In the genomic region with DNA sequence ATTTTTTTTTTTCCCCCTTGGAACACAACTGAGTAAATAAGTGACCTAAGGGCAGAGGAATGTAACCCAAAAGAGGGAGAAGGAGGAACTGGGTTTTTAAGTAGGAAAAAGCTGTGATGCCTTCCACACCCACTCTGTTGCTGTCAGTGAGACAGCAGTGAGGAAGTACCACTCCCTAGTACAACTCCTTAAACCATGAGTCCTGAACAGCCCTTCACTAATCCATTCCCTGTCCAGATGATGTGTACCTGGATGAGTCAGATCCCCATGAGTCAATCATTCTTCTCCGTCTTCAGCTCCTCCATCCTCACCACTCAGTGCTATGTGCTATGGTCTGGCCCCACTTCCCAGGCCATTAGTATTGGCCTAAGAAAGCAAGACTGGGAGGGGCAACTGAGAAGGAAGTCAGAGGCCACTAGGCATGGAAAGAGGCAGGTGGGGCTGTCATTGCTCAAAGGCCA, we compare ENCODE assay signal across 19 cellular contexts. TPM values are rescaled to one million over a fixed set of nuclear protein-coding genes. Genes with fewer than 3 reads are reported as not detected.
DNase-seq lines count a peak whose midpoint lies in the region; ATAC-seq and TF ChIP-seq lines count a peak whose summit lies in the region.
"Had no signal": no experiment of that assay in that cellular context is flagged by ENCODE, and none has a peak within 500 bp of the region (broad histone marks: within the 10 kb centered on the region; RNA-seq: fewer than 3 reads in every experiment).

No MANE protein-coding gene starts in this region.

- TF ChIP-seq CTCF in heart left ventricle (IDR thresholded peaks at IDR 0.05) (no peak), type B pancreatic cell (conservative IDR thresholded peaks at IDR 0.05) (no peak), chondrocyte (IDR thresholded peaks at IDR 0.05) (no peak)

- no peaks in the 10 kb centered on the region for H3K27me3 ChIP-seq in heart left ventricle
- H3K27me3 ChIP-seq: gastroesophageal sphincter, right lobe of liver had no signal

- H3K4me1 Mint-ChIP-seq in type B pancreatic cell (ENCODE audit: unreplicated experiment), result no peaks in the 10 kb centered on the region
- no peaks in the 10 kb centered on the region for H3K4me1 Mint-ChIP-seq in chondrocyte (ENCODE audit: low read depth)

- ATAC-seq in heart left ventricle, result peak in 3 of 4 donors; percentile 52 to 72 (median 60)
- no peak for ATAC-seq in Right ventricle myocardium inferior
- no peak for ATAC-seq in GM21423 (IDR thresholded peaks at IDR 0.05; ENCODE audit: unreplicated experiment)
- ATAC-seq: gastroesophageal sphincter; natural killer cell treated with Interleukin-12 subunit alpha and Interleukin-12 subunit beta and Interleukin-15 and Interleukin-18, amount 100 ng/mL, for 72 hours; Panc1 had no signal

- no peaks in the 10 kb centered on the region for H3K36me3 ChIP-seq in heart left ventricle
- H3K36me3 ChIP-seq: gastroesophageal sphincter, right lobe of liver had no signal

- no peak overlapping the region for H3K27ac ChIP-seq in heart left ventricle
- H3K27ac ChIP-seq: gastroesophageal sphincter, right lobe of liver had no signal

- no peak for TF ChIP-seq POLR2A in heart left ventricle (IDR thresholded peaks at IDR 0.05)

- H3K4me3 Mint-ChIP-seq in type B pancreatic cell (no peak overlapping the region), chondrocyte (ENCODE audit: unreplicated experiment) (no peak overlapping the region)
- H3K4me3 Mint-ChIP-seq: natural killer cell treated with Interleukin-12 subunit alpha and Interleukin-12 subunit beta and Interleukin-15 and Interleukin-18, amount 100 ng/mL, for 72 hours had no signal

- whole genome bisulfite sequencing in heart left ventricle, 4 donors, result 58 to 75% (median 66%) methylated on average over 1 of the region's 1 CpG

- intact Hi-C loops in heart left ventricle (cut with DNase I), result loop anchor here in 5 of 10 donors (5.0 to 10.0 kb wide), 3 partner anchors 37 to 319 kb away; partner anchors contain the start of gene CEACAM8 (in 4 of the 5)
- intact Hi-C loops in Right ventricle myocardium inferior (cut with DNase I), result no loop called here

- DNase-seq in heart left ventricle (no peak), Right ventricle myocardium inferior (ENCODE audit: missing footprints) (no peak), SW480 (ENCODE audit: low spot score) (peak; percentile 89), kidney glomerular epithelial cell (lab: John Stamatoyannopoulos, UW) (peak; percentile 40), type B pancreatic cell (ENCODE audit: extremely low spot score, unreplicated experiment) (no peak), chondrocyte (ENCODE audit: low spot score) (no peak)
- DNase-seq in stimulated activated naive CD4-positive, alpha-beta T cell treated with Interleukin-2 at 50 U/mL for 16 hours (lab: John Stamatoyannopoulos, UW), result no peak
- DNase-seq: activated naive CD4-positive, alpha-beta T cell treated with anti-CD3 and anti-CD28 coated beads, Interleukin-2, amount 50 U/mL, for 16 hours; H7; KBM-7; NCI-H1417 treated with DMSO at 0.1 percent for 48 hours; NCI-H526 treated with DMSO at 0.1 percent for 48 hours; right lobe of liver; stimulated activated CD4-positive, alpha-beta T cell treated with anti-CD3 and anti-CD28 coated beads, Interleukin-4, amount 100 ng/mL, for 1 hour had no signal

- no peak overlapping the region for H3K4me3 ChIP-seq in heart left ventricle
- H3K4me3 ChIP-seq: gastroesophageal sphincter, right lobe of liver had no signal

- H3K9me3 Mint-ChIP-seq in type B pancreatic cell, result no peaks in the 10 kb centered on the region
- H3K9me3 Mint-ChIP-seq in chondrocyte (ENCODE audit: low read depth), result no peaks in the 10 kb centered on the region
- H3K9me3 Mint-ChIP-seq: natural killer cell treated with Interleukin-12 subunit alpha and Interleukin-12 subunit beta and Interleukin-15 and Interleukin-18, amount 100 ng/mL, for 72 hours had no signal

- H3K4me1 ChIP-seq in heart left ventricle, result peaks cover 0 to 18% (median 0%) of the 10 kb centered on the region in 12 donors
- H3K4me1 ChIP-seq: gastroesophageal sphincter had no signal

- H3K27me3 Mint-ChIP-seq in type B pancreatic cell, result no peaks in the 10 kb centered on the region
- H3K27me3 Mint-ChIP-seq in chondrocyte (ENCODE audit: low read depth), result peaks cover 30% of the 10 kb centered on the region

- peak overlapping the region; percentile 75 for H3K27ac Mint-ChIP-seq in type B pancreatic cell
- H3K27ac Mint-ChIP-seq in chondrocyte (ENCODE audit: unreplicated experiment), result no peak overlapping the region
- H3K27ac Mint-ChIP-seq: natural killer cell treated with Interleukin-12 subunit alpha and Interleukin-12 subunit beta and Interleukin-15 and Interleukin-18, amount 100 ng/mL, for 72 hours had no signal

- H3K36me3 Mint-ChIP-seq in type B pancreatic cell (no peaks in the 10 kb centered on the region), chondrocyte (ENCODE audit: low read depth) (no peaks in the 10 kb centered on the region)
- H3K36me3 Mint-ChIP-seq: natural killer cell treated with Interleukin-12 subunit alpha and Interleukin-12 subunit beta and Interleukin-15 and Interleukin-18, amount 100 ng/mL, for 72 hours had no signal

- H3K9me3 ChIP-seq in heart left ventricle, result no peaks in the 10 kb centered on the region
- H3K9me3 ChIP-seq: gastroesophageal sphincter, right lobe of liver had no signal

RNA-seq across cellular contexts. Expression of gene CXCL17, which starts 12.9 kb away (rescaled TPM):
- total RNA-seq in heart left ventricle (not detected), Right ventricle myocardium inferior (not detected), type B pancreatic cell (ENCODE audit: low replicate concordance) (1.0 and 3.2 TPM in 2 replicates), chondrocyte (not detected in 3 replicates)
- polyA plus RNA-seq in heart left ventricle, result not detected
- total RNA-seq: H7; natural killer cell treated with Interleukin-12 subunit alpha and Interleukin-12 subunit beta and Interleukin-15 and Interleukin-18, amount 100 ng/mL, for 72 hours; T-helper 1 cell treated with Interleukin-12 subunit alpha and Interleukin-12 subunit beta and Interleukin-4 antibody, amounts not matched to agents 30 ng/mL and 1 ng/mL, for 36 hours had no signal

RNA-seq across cellular contexts. Expression of gene LIPE, which starts 28.5 kb away (rescaled TPM):
- 100 to 1,000 TPM in 1 of 9 donors, 10 to 100 TPM in 8; 34.7 to 111 (median 57.3) TPM for total RNA-seq in heart left ventricle
- 10 to 100 TPM; 47.1 to 67.1 TPM for polyA plus RNA-seq in heart left ventricle
- 67.7 TPM for total RNA-seq in Right ventricle myocardium inferior
- total RNA-seq in type B pancreatic cell (ENCODE audit: low replicate concordance), result 6.9 and 17.9 TPM in 2 replicates
- 3.6 to 3.9 TPM (median 3.8 TPM) in 3 replicates for total RNA-seq in chondrocyte

Comparison
In these comparisons a context has a peak if more than half of its experiments do, and no peak if none do; other contexts are left out.
1. ATAC-seq: peak in heart left ventricle (3 of 4); none in Right ventricle myocardium inferior (single experiment) and GM21423 (single experiment).
2. DNase-seq: peak in SW480 (single experiment) and kidney glomerular epithelial cell (single experiment); none in heart left ventricle (0 of 5), Right ventricle myocardium inferior (single experiment), type B pancreatic cell (single experiment), chondrocyte (single experiment) and stimulated activated naive CD4-positive, alpha-beta T cell treated with Interleukin-2 at 50 U/mL for 16 hours (single experiment).